9 cellular contexts compared by ENCODE assay signal in genomic region chr1:211738709-211739301, GRCh38.
DNase-seq lines count a peak whose midpoint lies in the region; ATAC-seq and TF ChIP-seq lines count a peak whose summit lies in the region.
"Had no signal": no experiment of that assay in that cellular context is flagged by ENCODE, and none has a peak within 500 bp of the region (broad histone marks: within the 10 kb centered on the region; RNA-seq: fewer than 3 reads in every experiment).

No MANE protein-coding gene starts in this region.

- DNase-seq in activated CD4-positive, alpha-beta memory T cell treated with anti-CD3 and anti-CD28 coated beads for 36 hours = peak; percentile 43
- no peak for DNase-seq in activated CD4-positive, alpha-beta memory T cell treated with anti-CD3 and anti-CD28 coated beads, Interleukin-2, amount 10 ng/mL, durations not matched to agents 7 days and 5 days
- DNase-seq in T-cell (peak in 21 of 34 experiments; percentile 1 to 27 (median 8)), foreskin keratinocyte (no peak), RWPE1 (ENCODE audit: low spot score) (no peak), hippocampal formation (lab: John Stamatoyannopoulos, UW) (no peak)
- DNase-seq: NCI-H2227 treated with DMSO at 0.1 percent for 48 hours had no signal

- peaks cover 13% of the 10 kb centered on the region for H3K4me1 ChIP-seq in foreskin keratinocyte

- no peaks in the 10 kb centered on the region for H3K36me3 Mint-ChIP-seq in activated CD4-positive, alpha-beta memory T cell treated with anti-CD3 and anti-CD28 coated beads for 36 hours
- H3K36me3 Mint-ChIP-seq in activated CD4-positive, alpha-beta memory T cell treated with anti-CD3 and anti-CD28 coated beads, Interleukin-2, amount 10 ng/mL, durations not matched to agents 7 days and 5 days (ENCODE audit: low read depth) = no peaks in the 10 kb centered on the region
- no peaks in the 10 kb centered on the region for H3K36me3 Mint-ChIP-seq in T-cell

- H3K27me3 Mint-ChIP-seq in activated CD4-positive, alpha-beta memory T cell treated with anti-CD3 and anti-CD28 coated beads for 36 hours = no peaks in the 10 kb centered on the region
- no peaks in the 10 kb centered on the region for H3K27me3 Mint-ChIP-seq in activated CD4-positive, alpha-beta memory T cell treated with anti-CD3 and anti-CD28 coated beads, Interleukin-2, amount 10 ng/mL, durations not matched to agents 7 days and 5 days
- H3K27me3 Mint-ChIP-seq in T-cell = no peaks in the 10 kb centered on the region

- intact Hi-C loops in activated CD4-positive, alpha-beta memory T cell treated with anti-CD3 and anti-CD28 coated beads for 36 hours (cut with micrococcal nuclease) = no loop called here

- TF ChIP-seq CTCF in foreskin keratinocyte (conservative IDR thresholded peaks at IDR 0.05) (no peak), RWPE1 (conservative IDR thresholded peaks at IDR 0.05; ENCODE audit: low read depth) (no peak)

- POLR2A ChIA-PET in activated CD4-positive, alpha-beta memory T cell treated with anti-CD3 and anti-CD28 coated beads for 36 hours (lab: Charles Lee) = no interaction called here
- POLR2A ChIA-PET in activated CD4-positive, alpha-beta memory T cell treated with anti-CD3 and anti-CD28 coated beads, Interleukin-2, amount 10 ng/mL, durations not matched to agents 7 days and 5 days (lab: Charles Lee) = interaction anchor here (0.9 kb wide), 1 partner anchor 95 kb away, joined by 5 read pairs; no protein-coding TSS in a partner anchor
- POLR2A ChIA-PET in T-cell (lab: Charles Lee) (interaction anchor here in 1 of 2 donors (0.6 kb wide), 1 partner anchor 58 kb away, joined by 3 read pairs; no protein-coding TSS in a partner anchor), RWPE1 (lab: Yijun Ruan, JAX; ENCODE audit: low non-redundant PET) (no interaction called here)

- H3K27ac Mint-ChIP-seq in activated CD4-positive, alpha-beta memory T cell treated with anti-CD3 and anti-CD28 coated beads for 36 hours = no peak overlapping the region
- no peak overlapping the region for H3K27ac Mint-ChIP-seq in activated CD4-positive, alpha-beta memory T cell treated with anti-CD3 and anti-CD28 coated beads, Interleukin-2, amount 10 ng/mL, durations not matched to agents 7 days and 5 days
- H3K27ac Mint-ChIP-seq in T-cell = peak overlapping the region; percentile 85 to 86

- CTCF ChIA-PET in activated CD4-positive, alpha-beta memory T cell treated with anti-CD3 and anti-CD28 coated beads for 36 hours (lab: Charles Lee) = interaction anchor here (1.1 kb wide), 1 partner anchor 9 kb away, joined by 3 read pairs; no protein-coding TSS in a partner anchor
- CTCF ChIA-PET in activated CD4-positive, alpha-beta memory T cell treated with anti-CD3 and anti-CD28 coated beads, Interleukin-2, amount 10 ng/mL, durations not matched to agents 7 days and 5 days (lab: Charles Lee) = interaction anchor here (2.4 kb wide), 1 partner anchor 40 kb away, joined by 9 read pairs; no protein-coding TSS in a partner anchor
- CTCF ChIA-PET in T-cell (lab: Charles Lee) (no interaction called here), RWPE1 (lab: Yijun Ruan, JAX) (interaction anchor here (1.0 kb wide), 1 partner anchor 296 kb away, joined by 3 read pairs; no protein-coding TSS in a partner anchor)

- H3K27me3 ChIP-seq in foreskin keratinocyte = peaks cover 6% of the 10 kb centered on the region

- H3K27ac ChIP-seq in foreskin keratinocyte (no peak overlapping the region), temporal lobe (ENCODE audit: low read depth, low read length) (peak overlapping the region; percentile 92), RWPE1 (no peak overlapping the region)

- no peaks in the 10 kb centered on the region for H3K9me3 Mint-ChIP-seq in activated CD4-positive, alpha-beta memory T cell treated with anti-CD3 and anti-CD28 coated beads for 36 hours
- H3K9me3 Mint-ChIP-seq in activated CD4-positive, alpha-beta memory T cell treated with anti-CD3 and anti-CD28 coated beads, Interleukin-2, amount 10 ng/mL, durations not matched to agents 7 days and 5 days = no peaks in the 10 kb centered on the region
- no peaks in the 10 kb centered on the region for H3K9me3 Mint-ChIP-seq in T-cell

- H3K4me3 Mint-ChIP-seq in activated CD4-positive, alpha-beta memory T cell treated with anti-CD3 and anti-CD28 coated beads for 36 hours = no peak overlapping the region
- H3K4me3 Mint-ChIP-seq in activated CD4-positive, alpha-beta memory T cell treated with anti-CD3 and anti-CD28 coated beads, Interleukin-2, amount 10 ng/mL, durations not matched to agents 7 days and 5 days = no peak overlapping the region
- peak overlapping the region; percentile 19 to 69 (median 34) for H3K4me3 Mint-ChIP-seq in T-cell

- peaks cover 39% of the 10 kb centered on the region for H3K4me1 Mint-ChIP-seq in activated CD4-positive, alpha-beta memory T cell treated with anti-CD3 and anti-CD28 coated beads for 36 hours (ENCODE audit: low read depth)
- peaks cover 28% of the 10 kb centered on the region for H3K4me1 Mint-ChIP-seq in activated CD4-positive, alpha-beta memory T cell treated with anti-CD3 and anti-CD28 coated beads, Interleukin-2, amount 10 ng/mL, durations not matched to agents 7 days and 5 days
- H3K4me1 Mint-ChIP-seq in T-cell = peaks cover 32 to 41% (median 35%) of the 10 kb centered on the region in 3 donors

- ATAC-seq in T-cell (replicated peaks in 1 of 4) (peak; percentile 61 to 71 (median 66)), foreskin keratinocyte (peak; percentile 6), GM19467 (IDR thresholded peaks at IDR 0.05; ENCODE audit: unreplicated experiment) (no peak)

Comparison
In these comparisons a context has a peak if more than half of its experiments do, and no peak if none do; other contexts are left out.
1. DNase-seq: peak in activated CD4-positive, alpha-beta memory T cell treated with anti-CD3 and anti-CD28 coated beads for 36 hours (single experiment) and T-cell (21 of 34); none in activated CD4-positive, alpha-beta memory T cell treated with anti-CD3 and anti-CD28 coated beads, Interleukin-2, amount 10 ng/mL, durations not matched to agents 7 days and 5 days (single experiment), foreskin keratinocyte (0 of 2), RWPE1 (single experiment) and hippocampal formation (0 of 2).
2. H3K27ac Mint-ChIP-seq: peak in T-cell (2 of 2); none in activated CD4-positive, alpha-beta memory T cell treated with anti-CD3 and anti-CD28 coated beads for 36 hours (single experiment) and activated CD4-positive, alpha-beta memory T cell treated with anti-CD3 and anti-CD28 coated beads, Interleukin-2, amount 10 ng/mL, durations not matched to agents 7 days and 5 days (single experiment).
3. H3K4me3 Mint-ChIP-seq: peak in T-cell (3 of 3); none in activated CD4-positive, alpha-beta memory T cell treated with anti-CD3 and anti-CD28 coated beads for 36 hours (single experiment) and activated CD4-positive, alpha-beta memory T cell treated with anti-CD3 and anti-CD28 coated beads, Interleukin-2, amount 10 ng/mL, durations not matched to agents 7 days and 5 days (single experiment).
4. CTCF ChIA-PET loops: an anchor here in activated CD4-positive, alpha-beta memory T cell treated with anti-CD3 and anti-CD28 coated beads for 36 hours (1.1 kb wide), activated CD4-positive, alpha-beta memory T cell treated with anti-CD3 and anti-CD28 coated beads, Interleukin-2, amount 10 ng/mL, durations not matched to agents 7 days and 5 days (2.4 kb wide) and RWPE1 (1.0 kb wide); none called in T-cell.